10 cellular contexts compared by ENCODE assay signal in the genomic region with DNA sequence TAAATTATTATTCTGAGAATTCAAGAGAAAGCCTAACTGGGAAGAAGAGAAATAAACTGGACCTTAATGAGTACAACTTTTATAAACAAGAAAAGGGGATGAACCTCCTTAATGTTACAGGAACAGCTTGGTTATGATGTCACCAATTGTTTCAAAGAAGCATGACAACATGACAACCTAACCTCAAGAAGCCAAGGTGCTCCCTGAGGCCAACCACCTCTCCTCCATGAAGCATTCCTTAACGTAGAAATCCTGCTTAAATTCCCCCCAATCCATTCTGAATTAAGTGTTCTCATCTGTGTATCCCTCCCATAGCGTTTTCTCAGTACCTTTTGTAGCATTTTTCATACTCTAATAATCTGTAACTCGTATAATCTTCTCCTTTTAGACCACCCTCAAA. TPM values are rescaled to one million over a fixed set of nuclear protein-coding genes. Genes with fewer than 3 reads are reported as not detected.
A peak's percentile ranks its signal among the peaks of the same experiment; 100 is the strongest.
DNase-seq lines count a peak whose midpoint lies in the region; ATAC-seq, FAIRE-seq and TF ChIP-seq lines count a peak whose summit lies in the region.
"Had no signal": no experiment of that assay in that cellular context is flagged by ENCODE, and none has a peak within 500 bp of the region (broad histone marks: within the 10 kb centered on the region; RNA-seq: fewer than 3 reads in every experiment).

No MANE protein-coding gene starts in this region.

- H3K79me2 ChIP-seq in PC-9 (ENCODE audit: low read depth) = peaks cover 64% of the 10 kb centered on the region
- peaks cover 59% of the 10 kb centered on the region for H3K79me2 ChIP-seq in endothelial cell of umbilical vein (ENCODE audit: control insufficient read depth, insufficient read depth, low read length)

- H3K4me3 ChIP-seq in PC-9 = peak overlapping the region; percentile 84; the same call in 1 of the 2 replicates
- H3K4me3 ChIP-seq in endothelial cell of umbilical vein (replicated peaks in 1 of 3; ENCODE audit: insufficient read depth in 1 of 3, low read depth in 1 of 3, low read length in 3 of 3) = peak overlapping the region in 1 of 3 experiments; percentile 99

- H3F3A ChIP-seq in PC-9 (ENCODE audit: insufficient read depth, low read depth) = no peaks in the 10 kb centered on the region

- H3K9me3 Mint-ChIP-seq in activated T-cell treated with anti-CD3 and anti-CD28 coated beads, Interleukin-2, amount 50 U/mL, for 72 hours = no peaks in the 10 kb centered on the region
- H3K9me3 Mint-ChIP-seq in stimulated activated effector memory CD8-positive, alpha-beta T cell treated with anti-CD3 and anti-CD28 coated beads, Interleukin-12 subunit alpha, Interleukin-12 subunit beta, amount 100 ng/mL, for 72 hours = no peaks in the 10 kb centered on the region

- no peaks in the 10 kb centered on the region for H3K27me3 ChIP-seq in PC-9 (ENCODE audit: insufficient read depth, low read depth)
- H3K27me3 ChIP-seq in endothelial cell of umbilical vein (ENCODE audit: control insufficient read depth in 2 of 2, insufficient read depth in 2 of 2, low read length in 2 of 2) = no peaks in the 10 kb centered on the region

- CTCF ChIA-PET in PC-9 (lab: Charles Lee) (no interaction called here), endothelial cell of umbilical vein (lab: Charles Lee) (no interaction called here)

- H3K4me3 Mint-ChIP-seq in activated T-cell treated with anti-CD3 and anti-CD28 coated beads, Interleukin-2, amount 50 U/mL, for 72 hours = peak overlapping the region; percentile 94 to 99
- H3K4me3 Mint-ChIP-seq in stimulated activated effector memory CD8-positive, alpha-beta T cell treated with anti-CD3 and anti-CD28 coated beads, Interleukin-12 subunit alpha, Interleukin-12 subunit beta, amount 100 ng/mL, for 72 hours = peak overlapping the region; percentile 99

- H3K9me3 ChIP-seq in PC-9 (ENCODE audit: insufficient read depth, low read depth) = no peaks in the 10 kb centered on the region
- H3K9me3 ChIP-seq in endothelial cell of umbilical vein (replicated peaks; ENCODE audit: control insufficient read depth, insufficient read depth, low read length) = no peaks in the 10 kb centered on the region

- H3K36me3 ChIP-seq in PC-9 (ENCODE audit: low read depth) (peaks cover 7% of the 10 kb centered on the region; the same call in 1 of the 2 replicates), endothelial cell of umbilical vein (ENCODE audit: control insufficient read depth in 2 of 2, extremely low read depth in 1 of 2, insufficient read depth in 2 of 2, low read length in 2 of 2) (peaks cover 3 to 6% of the 10 kb centered on the region in 2 experiments)

- TF ChIP-seq POLR2A in endothelial cell of umbilical vein (IDR thresholded peaks at IDR 0.05; ENCODE audit: low read depth, low read length) = no peak

- peaks cover 16% of the 10 kb centered on the region for H4K20me1 ChIP-seq in PC-9 (ENCODE audit: insufficient read depth)
- peaks cover 2% of the 10 kb centered on the region for H4K20me1 ChIP-seq in endothelial cell of umbilical vein (replicated peaks; ENCODE audit: control insufficient read depth, extremely low read depth, insufficient read depth, low read length)

- peak overlapping the region; percentile 86 for H3K4me2 ChIP-seq in PC-9
- H3K4me2 ChIP-seq in endothelial cell of umbilical vein (ENCODE audit: insufficient read depth, low read length) = peak overlapping the region; percentile 97

- dilution Hi-C loops in endothelial cell of umbilical vein (cut with MboI; ENCODE audit: extremely low pct_ligation_motif_present, low sequenced_read_pairs) = no loop called here

- no peak overlapping the region for H3K27ac ChIP-seq in PC-9
- no peak overlapping the region for H3K27ac ChIP-seq in endothelial cell of umbilical vein (ENCODE audit: insufficient read depth, low read depth, low read length)
- H3K27ac ChIP-seq: C4-2B had no signal

- H3K4me1 Mint-ChIP-seq in activated T-cell treated with anti-CD3 and anti-CD28 coated beads, Interleukin-2, amount 50 U/mL, for 72 hours (ENCODE audit: low read depth) = peaks cover 58% of the 10 kb centered on the region
- peaks cover 48% of the 10 kb centered on the region for H3K4me1 Mint-ChIP-seq in stimulated activated effector memory CD8-positive, alpha-beta T cell treated with anti-CD3 and anti-CD28 coated beads, Interleukin-12 subunit alpha, Interleukin-12 subunit beta, amount 100 ng/mL, for 72 hours

- peak overlapping the region; percentile 97 for H3K27ac Mint-ChIP-seq in activated T-cell treated with anti-CD3 and anti-CD28 coated beads, Interleukin-2, amount 50 U/mL, for 72 hours
- peak overlapping the region; percentile 100 for H3K27ac Mint-ChIP-seq in stimulated activated effector memory CD8-positive, alpha-beta T cell treated with anti-CD3 and anti-CD28 coated beads, Interleukin-12 subunit alpha, Interleukin-12 subunit beta, amount 100 ng/mL, for 72 hours

- no peaks in the 10 kb centered on the region for H3K27me3 Mint-ChIP-seq in activated T-cell treated with anti-CD3 and anti-CD28 coated beads, Interleukin-2, amount 50 U/mL, for 72 hours (ENCODE audit: low read depth)

- no peak for DNase-seq in activated T-cell treated with anti-CD3 and anti-CD28 coated beads, Interleukin-2, amount 50 U/mL, for 72 hours
- DNase-seq in activated T-cell treated with anti-CD3 and anti-CD28 coated beads, Interleukin-2, amount 50 U/mL, for 1 hour = no peak
- no peak for DNase-seq in PC-9
- DNase-seq in endothelial cell of umbilical vein (ENCODE audit: low read depth, low spot score) = no peak
- no peak for DNase-seq in stimulated activated effector memory CD8-positive, alpha-beta T cell treated with anti-CD3 and anti-CD28 coated beads, Interleukin-12 subunit alpha, Interleukin-12 subunit beta, amount 100 ng/mL, for 72 hours (ENCODE audit: low spot score in 2 of 2)
- no peak for DNase-seq in C1 segment of cervical spinal cord (lab: John Stamatoyannopoulos, UW)
- no peak for DNase-seq in UCSD-AML1 (lab: John Stamatoyannopoulos, UW; ENCODE audit: unreplicated experiment)
- DNase-seq: NCI-H748 treated with DMSO at 0.1 percent for 48 hours had no signal

- FAIRE-seq in endothelial cell of umbilical vein (lab: Jason Lieb, UNC) = no peak

- ATAC-seq in activated T-cell treated with anti-CD3 and anti-CD28 coated beads, Interleukin-2, amount 50 U/mL, for 72 hours (replicated peaks in 1 of 2) = no peak
- ATAC-seq in stimulated activated effector memory CD8-positive, alpha-beta T cell treated with anti-CD3 and anti-CD28 coated beads, Interleukin-12 subunit alpha, Interleukin-12 subunit beta, amount 100 ng/mL, for 72 hours = no peak
- no peak for ATAC-seq in GM18873 (IDR thresholded peaks at IDR 0.05; ENCODE audit: low FRiP score, unreplicated experiment)

- no peak for TF ChIP-seq CTCF in PC-9 (conservative IDR thresholded peaks at IDR 0.05)
- TF ChIP-seq CTCF in endothelial cell of umbilical vein (IDR thresholded peaks at IDR 0.05; ENCODE audit: extremely low read depth in 1 of 2, insufficient read depth in 1 of 2, low read depth in 1 of 2, low read length in 2 of 2) = no peak

- H3K36me3 Mint-ChIP-seq in activated T-cell treated with anti-CD3 and anti-CD28 coated beads, Interleukin-2, amount 50 U/mL, for 72 hours (ENCODE audit: insufficient read depth in 2 of 2) = peaks cover 17 to 20% of the 10 kb centered on the region in 2 donors
- peaks cover 61% of the 10 kb centered on the region for H3K36me3 Mint-ChIP-seq in stimulated activated effector memory CD8-positive, alpha-beta T cell treated with anti-CD3 and anti-CD28 coated beads, Interleukin-12 subunit alpha, Interleukin-12 subunit beta, amount 100 ng/mL, for 72 hours

- BruUV-seq in PC-9 (replicated peaks; lab: Mats Ljungman, UMichigan) = no TSS peak
- no TSS peak for BruUV-seq in endothelial cell of umbilical vein (replicated peaks; lab: Mats Ljungman, UMichigan)

- peak overlapping the region; percentile 2 for H3K9ac ChIP-seq in endothelial cell of umbilical vein (replicated peaks; ENCODE audit: extremely low read depth, insufficient read depth, low read length)

- no peaks in the 10 kb centered on the region for H3K9me2 ChIP-seq in PC-9 (ENCODE audit: insufficient read depth)

- no peak overlapping the region for H2AFZ ChIP-seq in PC-9
- no peak overlapping the region for H2AFZ ChIP-seq in endothelial cell of umbilical vein (ENCODE audit: low read depth, low read length)

- intact Hi-C loops in PC-9 (cut with micrococcal nuclease; ENCODE audit: unreplicated experiment) = no loop called here
- intact Hi-C loops in endothelial cell of umbilical vein (cut with micrococcal nuclease) = no loop called here

- H3K9me1 ChIP-seq in endothelial cell of umbilical vein (replicated peaks; ENCODE audit: control insufficient read depth, extremely low read depth, insufficient read depth, low read length) = no peaks in the 10 kb centered on the region

- H3K4me1 ChIP-seq in PC-9 (replicated peaks; ENCODE audit: insufficient read depth) = peaks cover 22% of the 10 kb centered on the region
- H3K4me1 ChIP-seq in endothelial cell of umbilical vein (ENCODE audit: control insufficient read depth, extremely low read depth, insufficient read depth, low read length) = peaks cover 14% of the 10 kb centered on the region

- POLR2A ChIA-PET in PC-9 (lab: Charles Lee; ENCODE audit: unreplicated experiment) (no interaction called here), endothelial cell of umbilical vein (lab: Charles Lee) (no interaction called here)

TF ChIP-seq in endothelial cell of umbilical vein, 7 proteins besides CTCF, POLR2A, EP300 and RAD21 (continues in another document):
- TF ChIP-seq MYC (IDR thresholded peaks at IDR 0.05; ENCODE audit: low read depth, low read length) (no peak), FOS (IDR thresholded peaks at IDR 0.05; ENCODE audit: borderline replicate concordance, insufficient read depth, low read length) (no peak), POLR2AphosphoS5 (IDR thresholded peaks at IDR 0.05; ENCODE audit: insufficient read depth, low read depth, low read length) (no peak), EZH2 (IDR thresholded peaks at IDR 0.05; ENCODE audit: borderline replicate concordance, low read depth, low read length, severe bottlenecking) (no peak), JUN (IDR thresholded peaks at IDR 0.05; ENCODE audit: borderline replicate concordance, insufficient read depth, insufficient read length, low read depth) (no peak)

RNA-seq across cellular contexts. Expression of a gene that starts 1.7 kb away (rescaled TPM):
- total RNA-seq in activated T-cell treated with anti-CD3 and anti-CD28 coated beads, Interleukin-2, amount 50 U/mL, for 72 hours = 100 to 1,000 TPM; 175 to 193 TPM
- total RNA-seq in PC-9 (2021) (70.5 and 84.4 TPM in 2 replicates), endothelial cell of umbilical vein (74.6 and 77.0 TPM in 2 replicates)
- 18.6 and 23.7 TPM in 2 replicates for polyA plus RNA-seq in endothelial cell of umbilical vein
- polyA plus RNA-seq in endothelial cell of umbilical vein (2011; cell fraction: cytosol; rRNA removed) = 37.7 and 38.3 TPM in 2 replicates
- 36.6 and 51.0 TPM in 2 replicates for polyA plus RNA-seq in endothelial cell of umbilical vein (2011; cell fraction: nucleus; rRNA removed)
- 42.3 and 67.3 TPM in 2 replicates for polyA plus RNA-seq in endothelial cell of umbilical vein (2012)
- 55.5 and 65.8 TPM in 2 replicates for polyA minus RNA-seq in endothelial cell of umbilical vein
- 21.0 TPM for polyA minus RNA-seq in endothelial cell of umbilical vein (2011; cell fraction: cytosol; rRNA and poly(A)+ RNA removed)
- 61.7 and 85.3 TPM in 2 replicates for polyA minus RNA-seq in endothelial cell of umbilical vein (2011; cell fraction: nucleus; rRNA and poly(A)+ RNA removed)
